1 cellular context compared by ENCODE assay signal in genomic region chr17:31475378-31476162, GRCh38.
TF ChIP-seq lines count a peak whose summit lies in the region.

No MANE protein-coding gene starts in this region.

TF ChIP-seq in HepG2, 621 proteins besides CTCF, POLR2A, EP300 and RAD21 (continued from another document and continues in another):
- TF ChIP-seq, protein P1, sequence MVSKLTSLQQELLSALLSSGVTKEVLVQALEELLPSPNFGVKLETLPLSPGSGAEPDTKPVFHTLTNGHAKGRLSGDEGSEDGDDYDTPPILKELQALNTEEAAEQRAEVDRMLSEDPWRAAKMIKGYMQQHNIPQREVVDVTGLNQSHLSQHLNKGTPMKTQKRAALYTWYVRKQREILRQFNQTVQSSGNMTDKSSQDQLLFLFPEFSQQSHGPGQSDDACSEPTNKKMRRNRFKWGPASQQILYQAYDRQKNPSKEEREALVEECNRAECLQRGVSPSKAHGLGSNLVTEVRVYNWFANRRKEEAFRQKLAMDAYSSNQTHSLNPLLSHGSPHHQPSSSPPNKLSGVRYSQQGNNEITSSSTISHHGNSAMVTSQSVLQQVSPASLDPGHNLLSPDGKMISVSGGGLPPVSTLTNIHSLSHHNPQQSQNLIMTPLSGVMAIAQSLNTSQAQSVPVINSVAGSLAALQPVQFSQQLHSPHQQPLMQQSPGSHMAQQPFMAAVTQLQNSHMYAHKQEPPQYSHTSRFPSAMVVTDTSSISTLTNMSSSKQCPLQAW (CRISPR knock-in tag; IDR thresholded peaks at IDR 0.05), result peak; percentile 67
- TF ChIP-seq NFE2L2 (IDR thresholded peaks at IDR 0.05; ENCODE audit: low read length) (no peak), FOSL2 (CRISPR knock-in tag; IDR thresholded peaks at IDR 0.05) (peak; percentile 80), ZBTB33 (CRISPR knock-in tag; IDR thresholded peaks at IDR 0.05) (peak; percentile 65), ZSCAN30 (CRISPR knock-in tag; IDR thresholded peaks at IDR 0.05) (no peak), CSRNP1 (CRISPR knock-in tag; IDR thresholded peaks at IDR 0.05) (peak; percentile 73; the same call in 1 of the 2 replicates), MIXL1 (CRISPR knock-in tag; IDR thresholded peaks at IDR 0.05) (peak; percentile 95), HOXA7 (CRISPR knock-in tag; IDR thresholded peaks at IDR 0.05) (no peak), ZNF234 (CRISPR knock-in tag; conservative IDR thresholded peaks at IDR 0.05) (no peak), ATF1 (CRISPR knock-in tag; IDR thresholded peaks at IDR 0.05) (peak; percentile 57; the same call in 1 of the 2 replicates), PHF8 (CRISPR knock-in tag; IDR thresholded peaks at IDR 0.05) (peak; percentile 29; the same call in 1 of the 2 replicates), MIER3 (CRISPR knock-in tag; IDR thresholded peaks at IDR 0.05; ENCODE audit: borderline replicate concordance) (peak; percentile 82; the same call in 1 of the 2 replicates), ZNF354B (CRISPR knock-in tag; IDR thresholded peaks at IDR 0.05) (peak; percentile 91; the same call in 1 of the 2 replicates), KDM1A (CRISPR knock-in tag; IDR thresholded peaks at IDR 0.05) (peak; percentile 83), ARNTL (CRISPR knock-in tag; IDR thresholded peaks at IDR 0.05) (peak; percentile 85), MNT (IDR thresholded peaks at IDR 0.05) (peak; percentile 64), THRA (CRISPR knock-in tag; IDR thresholded peaks at IDR 0.05; ENCODE audit: borderline replicate concordance) (peak; percentile 100), CEBPB (IDR thresholded peaks at IDR 0.05; ENCODE audit: borderline replicate concordance, low read depth, low read length) (peak; percentile 96), YEATS2 (CRISPR knock-in tag; IDR thresholded peaks at IDR 0.05; ENCODE audit: borderline replicate concordance) (peak; percentile 37; the same call in 1 of the 2 replicates), HNRNPUL1 (IDR thresholded peaks at IDR 0.05; ENCODE audit: low read depth, low read length) (no peak), HNF4A (CRISPR knock-in tag; IDR thresholded peaks at IDR 0.05) (peak; percentile 79), ZNF251 (CRISPR knock-in tag; IDR thresholded peaks at IDR 0.05) (no peak), ISL2 (CRISPR knock-in tag; IDR thresholded peaks at IDR 0.05) (peak; percentile 78), ARNT2 (CRISPR knock-in tag; IDR thresholded peaks at IDR 0.05; ENCODE audit: low read depth) (no peak), SALL1 (CRISPR knock-in tag; IDR thresholded peaks at IDR 0.05) (peak; percentile 98), DPF2 (CRISPR knock-in tag; IDR thresholded peaks at IDR 0.05; ENCODE audit: borderline replicate concordance, low read depth) (peak; percentile 78; the same call in 1 of the 2 replicates), ZNF777 (CRISPR knock-in tag; IDR thresholded peaks at IDR 0.05) (no peak), MLLT10 (CRISPR knock-in tag; IDR thresholded peaks at IDR 0.05) (no peak), ZNF121 (CRISPR knock-in tag; IDR thresholded peaks at IDR 0.05) (no peak), TBX3 (IDR thresholded peaks at IDR 0.05; ENCODE audit: borderline replicate concordance) (peak; percentile 76; the same call in 1 of the 2 replicates), ZNF446 (CRISPR knock-in tag; IDR thresholded peaks at IDR 0.05) (no peak)
- TF ChIP-seq, protein P2, sequence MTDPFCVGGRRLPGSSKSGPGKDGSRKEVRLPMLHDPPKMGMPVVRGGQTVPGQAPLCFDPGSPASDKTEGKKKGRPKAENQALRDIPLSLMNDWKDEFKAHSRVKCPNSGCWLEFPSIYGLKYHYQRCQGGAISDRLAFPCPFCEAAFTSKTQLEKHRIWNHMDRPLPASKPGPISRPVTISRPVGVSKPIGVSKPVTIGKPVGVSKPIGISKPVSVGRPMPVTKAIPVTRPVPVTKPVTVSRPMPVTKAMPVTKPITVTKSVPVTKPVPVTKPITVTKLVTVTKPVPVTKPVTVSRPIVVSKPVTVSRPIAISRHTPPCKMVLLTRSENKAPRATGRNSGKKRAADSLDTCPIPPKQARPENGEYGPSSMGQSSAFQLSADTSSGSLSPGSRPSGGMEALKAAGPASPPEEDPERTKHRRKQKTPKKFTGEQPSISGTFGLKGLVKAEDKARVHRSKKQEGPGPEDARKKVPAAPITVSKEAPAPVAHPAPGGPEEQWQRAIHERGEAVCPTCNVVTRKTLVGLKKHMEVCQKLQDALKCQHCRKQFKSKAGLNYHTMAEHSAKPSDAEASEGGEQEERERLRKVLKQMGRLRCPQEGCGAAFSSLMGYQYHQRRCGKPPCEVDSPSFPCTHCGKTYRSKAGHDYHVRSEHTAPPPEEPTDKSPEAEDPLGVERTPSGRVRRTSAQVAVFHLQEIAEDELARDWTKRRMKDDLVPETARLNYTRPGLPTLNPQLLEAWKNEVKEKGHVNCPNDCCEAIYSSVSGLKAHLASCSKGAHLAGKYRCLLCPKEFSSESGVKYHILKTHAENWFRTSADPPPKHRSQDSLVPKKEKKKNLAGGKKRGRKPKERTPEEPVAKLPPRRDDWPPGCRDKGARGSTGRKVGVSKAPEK (CRISPR knock-in tag; IDR thresholded peaks at IDR 0.05; ENCODE audit: borderline replicate concordance), result peak; percentile 95
- TF ChIP-seq, protein P3, sequence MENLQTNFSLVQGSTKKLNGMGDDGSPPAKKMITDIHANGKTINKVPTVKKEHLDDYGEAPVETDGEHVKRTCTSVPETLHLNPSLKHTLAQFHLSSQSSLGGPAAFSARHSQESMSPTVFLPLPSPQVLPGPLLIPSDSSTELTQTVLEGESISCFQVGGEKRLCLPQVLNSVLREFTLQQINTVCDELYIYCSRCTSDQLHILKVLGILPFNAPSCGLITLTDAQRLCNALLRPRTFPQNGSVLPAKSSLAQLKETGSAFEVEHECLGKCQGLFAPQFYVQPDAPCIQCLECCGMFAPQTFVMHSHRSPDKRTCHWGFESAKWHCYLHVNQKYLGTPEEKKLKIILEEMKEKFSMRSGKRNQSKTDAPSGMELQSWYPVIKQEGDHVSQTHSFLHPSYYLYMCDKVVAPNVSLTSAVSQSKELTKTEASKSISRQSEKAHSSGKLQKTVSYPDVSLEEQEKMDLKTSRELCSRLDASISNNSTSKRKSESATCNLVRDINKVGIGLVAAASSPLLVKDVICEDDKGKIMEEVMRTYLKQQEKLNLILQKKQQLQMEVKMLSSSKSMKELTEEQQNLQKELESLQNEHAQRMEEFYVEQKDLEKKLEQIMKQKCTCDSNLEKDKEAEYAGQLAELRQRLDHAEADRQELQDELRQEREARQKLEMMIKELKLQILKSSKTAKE (CRISPR knock-in tag; IDR thresholded peaks at IDR 0.05; ENCODE audit: borderline replicate concordance), result peak; percentile 88; the same call in 1 of the 2 replicates
- TF ChIP-seq, protein P4, sequence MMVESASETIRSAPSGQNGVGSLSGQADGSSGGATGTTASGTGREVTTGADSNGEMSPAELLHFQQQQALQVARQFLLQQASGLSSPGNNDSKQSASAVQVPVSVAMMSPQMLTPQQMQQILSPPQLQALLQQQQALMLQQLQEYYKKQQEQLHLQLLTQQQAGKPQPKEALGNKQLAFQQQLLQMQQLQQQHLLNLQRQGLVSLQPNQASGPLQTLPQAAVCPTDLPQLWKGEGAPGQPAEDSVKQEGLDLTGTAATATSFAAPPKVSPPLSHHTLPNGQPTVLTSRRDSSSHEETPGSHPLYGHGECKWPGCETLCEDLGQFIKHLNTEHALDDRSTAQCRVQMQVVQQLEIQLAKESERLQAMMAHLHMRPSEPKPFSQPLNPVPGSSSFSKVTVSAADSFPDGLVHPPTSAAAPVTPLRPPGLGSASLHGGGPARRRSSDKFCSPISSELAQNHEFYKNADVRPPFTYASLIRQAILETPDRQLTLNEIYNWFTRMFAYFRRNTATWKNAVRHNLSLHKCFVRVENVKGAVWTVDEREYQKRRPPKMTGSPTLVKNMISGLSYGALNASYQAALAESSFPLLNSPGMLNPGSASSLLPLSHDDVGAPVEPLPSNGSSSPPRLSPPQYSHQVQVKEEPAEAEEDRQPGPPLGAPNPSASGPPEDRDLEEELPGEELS (CRISPR knock-in tag; IDR thresholded peaks at IDR 0.05), result peak; percentile 96
- TF ChIP-seq, protein P5, sequence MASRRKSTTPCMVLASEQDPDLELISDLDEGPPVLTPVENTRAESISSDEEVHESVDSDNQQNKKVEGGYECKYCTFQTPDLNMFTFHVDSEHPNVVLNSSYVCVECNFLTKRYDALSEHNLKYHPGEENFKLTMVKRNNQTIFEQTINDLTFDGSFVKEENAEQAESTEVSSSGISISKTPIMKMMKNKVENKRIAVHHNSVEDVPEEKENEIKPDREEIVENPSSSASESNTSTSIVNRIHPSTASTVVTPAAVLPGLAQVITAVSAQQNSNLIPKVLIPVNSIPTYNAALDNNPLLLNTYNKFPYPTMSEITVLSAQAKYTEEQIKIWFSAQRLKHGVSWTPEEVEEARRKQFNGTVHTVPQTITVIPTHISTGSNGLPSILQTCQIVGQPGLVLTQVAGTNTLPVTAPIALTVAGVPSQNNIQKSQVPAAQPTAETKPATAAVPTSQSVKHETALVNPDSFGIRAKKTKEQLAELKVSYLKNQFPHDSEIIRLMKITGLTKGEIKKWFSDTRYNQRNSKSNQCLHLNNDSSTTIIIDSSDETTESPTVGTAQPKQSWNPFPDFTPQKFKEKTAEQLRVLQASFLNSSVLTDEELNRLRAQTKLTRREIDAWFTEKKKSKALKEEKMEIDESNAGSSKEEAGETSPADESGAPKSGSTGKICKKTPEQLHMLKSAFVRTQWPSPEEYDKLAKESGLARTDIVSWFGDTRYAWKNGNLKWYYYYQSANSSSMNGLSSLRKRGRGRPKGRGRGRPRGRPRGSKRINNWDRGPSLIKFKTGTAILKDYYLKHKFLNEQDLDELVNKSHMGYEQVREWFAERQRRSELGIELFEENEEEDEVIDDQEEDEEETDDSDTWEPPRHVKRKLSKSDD (CRISPR knock-in tag; IDR thresholded peaks at IDR 0.05; ENCODE audit: low read depth), result peak; percentile 27; the same call in 1 of the 2 replicates
- TF ChIP-seq, protein P6, sequence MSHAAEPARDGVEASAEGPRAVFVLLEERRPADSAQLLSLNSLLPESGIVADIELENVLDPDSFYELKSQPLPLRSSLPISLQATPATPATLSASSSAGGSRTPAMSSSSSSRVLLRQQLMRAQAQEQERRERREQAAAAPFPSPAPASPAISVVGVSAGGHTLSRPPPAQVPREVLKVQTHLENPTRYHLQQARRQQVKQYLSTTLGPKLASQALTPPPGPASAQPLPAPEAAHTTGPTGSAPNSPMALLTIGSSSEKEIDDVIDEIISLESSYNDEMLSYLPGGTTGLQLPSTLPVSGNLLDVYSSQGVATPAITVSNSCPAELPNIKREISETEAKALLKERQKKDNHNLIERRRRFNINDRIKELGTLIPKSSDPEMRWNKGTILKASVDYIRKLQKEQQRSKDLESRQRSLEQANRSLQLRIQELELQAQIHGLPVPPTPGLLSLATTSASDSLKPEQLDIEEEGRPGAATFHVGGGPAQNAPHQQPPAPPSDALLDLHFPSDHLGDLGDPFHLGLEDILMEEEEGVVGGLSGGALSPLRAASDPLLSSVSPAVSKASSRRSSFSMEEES (CRISPR knock-in tag; IDR thresholded peaks at IDR 0.05), result peak; percentile 77
- TF ChIP-seq, protein P7, sequence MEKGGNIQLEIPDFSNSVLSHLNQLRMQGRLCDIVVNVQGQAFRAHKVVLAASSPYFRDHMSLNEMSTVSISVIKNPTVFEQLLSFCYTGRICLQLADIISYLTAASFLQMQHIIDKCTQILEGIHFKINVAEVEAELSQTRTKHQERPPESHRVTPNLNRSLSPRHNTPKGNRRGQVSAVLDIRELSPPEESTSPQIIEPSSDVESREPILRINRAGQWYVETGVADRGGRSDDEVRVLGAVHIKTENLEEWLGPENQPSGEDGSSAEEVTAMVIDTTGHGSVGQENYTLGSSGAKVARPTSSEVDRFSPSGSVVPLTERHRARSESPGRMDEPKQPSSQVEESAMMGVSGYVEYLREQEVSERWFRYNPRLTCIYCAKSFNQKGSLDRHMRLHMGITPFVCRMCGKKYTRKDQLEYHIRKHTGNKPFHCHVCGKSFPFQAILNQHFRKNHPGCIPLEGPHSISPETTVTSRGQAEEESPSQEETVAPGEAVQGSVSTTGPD (CRISPR knock-in tag; IDR thresholded peaks at IDR 0.05), result no peak
